28 cellular contexts compared by ENCODE assay signal in the genomic region with DNA sequence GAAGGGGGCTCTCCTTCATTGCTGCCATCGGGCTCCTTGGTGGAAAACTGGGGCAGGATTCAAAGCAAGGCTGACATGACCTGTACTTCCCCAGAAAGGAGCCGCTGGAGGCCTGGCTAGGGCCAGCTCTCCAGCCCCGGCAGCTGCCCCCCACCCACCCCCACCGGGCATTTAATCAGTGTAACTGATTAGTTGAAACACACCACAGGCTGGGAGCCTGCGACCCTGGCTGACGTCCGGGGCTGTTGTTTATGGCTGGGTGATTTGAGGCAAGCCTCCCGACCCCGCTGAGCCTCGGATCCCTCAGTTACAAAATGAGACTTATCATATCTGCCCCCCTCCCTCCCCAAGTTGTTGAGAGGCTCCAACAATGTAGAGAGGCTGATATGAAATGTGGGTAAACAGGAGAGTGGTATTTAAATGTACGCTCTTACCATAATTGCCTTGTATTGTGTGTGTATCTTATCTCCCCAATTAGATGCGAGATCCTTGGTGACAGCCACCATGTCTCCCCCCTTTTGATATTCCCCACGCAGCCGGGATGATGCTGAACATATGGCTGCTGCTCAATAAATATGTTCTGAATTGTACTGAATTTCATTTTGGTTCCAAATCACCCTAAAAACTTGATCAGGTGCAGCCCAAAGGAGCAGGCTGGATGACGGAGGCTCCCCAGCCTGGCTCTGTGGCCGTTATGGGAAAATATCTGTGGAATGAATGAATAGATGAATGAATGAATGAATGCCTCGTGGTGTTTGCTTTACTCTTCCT. TPM values are rescaled to one million over a fixed set of nuclear protein-coding genes. Genes with fewer than 3 reads are reported as not detected.
A peak's percentile ranks its signal among the peaks of the same experiment; 100 is the strongest.
DNase-seq lines count a peak whose midpoint lies in the region; ATAC-seq, FAIRE-seq and TF ChIP-seq lines count a peak whose summit lies in the region.
"Had no signal": no experiment of that assay in that cellular context is flagged by ENCODE, and none has a peak within 500 bp of the region (broad histone marks: within the 10 kb centered on the region; RNA-seq: fewer than 3 reads in every experiment).

No MANE protein-coding gene starts in this region.

- no peak overlapping the region for H2AK5ac ChIP-seq in mesendoderm (ENCODE audit: low read length)

- H4K8ac ChIP-seq in mesendoderm (ENCODE audit: low read depth, low read length), result no peak overlapping the region

- H3K4me3 ChIP-seq in HepG2 (replicated peaks in 1 of 3; ENCODE audit: insufficient read depth in 1 of 3, low read depth in 2 of 3, low read length in 3 of 3), result no peak overlapping the region
- no peak overlapping the region for H3K4me3 ChIP-seq in right lobe of liver
- no peak overlapping the region for H3K4me3 ChIP-seq in RWPE2 (ENCODE audit: severe bottlenecking)
- H3K4me3 ChIP-seq in mesendoderm (ENCODE audit: low read length), result no peak overlapping the region
- H3K4me3 ChIP-seq: BLaER1 treated with 17β-estradiol and CSF1 and Interleukin-3, amounts not matched to agents 10 nM and 100 nM; hepatocyte; SJCRH30; spleen had no signal

- H3K4ac ChIP-seq in mesendoderm (ENCODE audit: low read depth, low read length), result no peak overlapping the region

- H3K18ac ChIP-seq in mesendoderm (ENCODE audit: low read length), result no peak overlapping the region

- no peaks in the 10 kb centered on the region; the same call in 1 of the 2 replicates for H3K9me3 ChIP-seq in HepG2 (ENCODE audit: low read length)
- no peaks in the 10 kb centered on the region for H3K9me3 ChIP-seq in right lobe of liver
- no peaks in the 10 kb centered on the region for H3K9me3 ChIP-seq in RWPE2 (ENCODE audit: severe bottlenecking)
- H3K9me3 ChIP-seq: BLaER1 treated with 17β-estradiol and CSF1 and Interleukin-3, amounts not matched to agents 10 nM and 100 nM; SJCRH30; spleen had no signal

- H3K9ac ChIP-seq in HepG2 (ENCODE audit: insufficient read depth, low read depth, low read length) (no peak overlapping the region), mesendoderm (ENCODE audit: low read length) (no peak overlapping the region)
- H3K9ac ChIP-seq: BLaER1 treated with 17β-estradiol and CSF1 and Interleukin-3, amounts not matched to agents 10 nM and 100 nM had no signal

- H3K27me3 ChIP-seq in HepG2 (ENCODE audit: control insufficient read depth in 1 of 2, insufficient read depth in 2 of 2, low read length in 2 of 2), result peaks cover 6 to 70% of the 10 kb centered on the region in 2 experiments
- peaks cover 0 to 7% of the 10 kb centered on the region in 2 donors for H3K27me3 ChIP-seq in right lobe of liver
- no peaks in the 10 kb centered on the region for H3K27me3 ChIP-seq in RWPE2 (ENCODE audit: insufficient read depth, poor library complexity, severe bottlenecking)
- H3K27me3 ChIP-seq in mesendoderm (ENCODE audit: insufficient read depth, low read length, poor library complexity), result no peaks in the 10 kb centered on the region
- H3K27me3 ChIP-seq: BLaER1 treated with 17β-estradiol and CSF1 and Interleukin-3, amounts not matched to agents 10 nM and 100 nM had no signal

- no peak for TF ChIP-seq POLR2A in HepG2 (IDR thresholded peaks at IDR 0.05; ENCODE audit: insufficient read depth in 1 of 2, low read depth in 2 of 2, low read length in 2 of 2)
- no peak for TF ChIP-seq POLR2A in right lobe of liver (IDR thresholded peaks at IDR 0.05)

- H2BK120ac ChIP-seq in mesendoderm (ENCODE audit: low read depth, low read length), result no peak overlapping the region

- TF ChIP-seq EP300 in HepG2 (IDR thresholded peaks at IDR 0.05; ENCODE audit: low read depth in 2 of 2, low read length in 2 of 2) (no peak), HepG2 (CRISPR knock-in tag; IDR thresholded peaks at IDR 0.05; ENCODE audit: borderline replicate concordance) (no peak)

- 12% methylated on average over 17 of the region's 17 CpGs for WGBS in HepG2 (ENCODE audit: low lambda C conversion rate)
- WGBS in right lobe of liver (ENCODE audit: insufficient coverage, low coverage, low lambda C conversion rate, missing lambda C conversion rate), result 21% methylated on average over 10 of the region's 17 CpGs
- no CpG with 5 or more reads among the region's 17 CpGs for WGBS in mesendoderm (ENCODE audit: extremely low coverage, insufficient coverage, low lambda C conversion rate)

- BruUV-seq in HepG2 (replicated peaks; lab: Mats Ljungman, UMichigan), result no TSS peak

- peak overlapping the region; percentile 62 for H3K56ac ChIP-seq in mesendoderm (ENCODE audit: low read length)

- POLR2A ChIA-PET in HepG2 (lab: Yijun Ruan, JAX), result no interaction called here

- H2BK15ac ChIP-seq in mesendoderm (replicated peaks; ENCODE audit: low read depth), result no peak overlapping the region

- H3K36me3 ChIP-seq in HepG2 (replicated peaks in 1 of 2; ENCODE audit: control insufficient read depth in 1 of 2, insufficient read depth in 2 of 2, low read length in 2 of 2) (no peaks in the 10 kb centered on the region), right lobe of liver (no peaks in the 10 kb centered on the region), RWPE2 (ENCODE audit: low read depth) (no peaks in the 10 kb centered on the region), mesendoderm (ENCODE audit: control insufficient read depth, insufficient read depth, low read length) (no peaks in the 10 kb centered on the region)
- H3K36me3 ChIP-seq: BLaER1 treated with 17β-estradiol and CSF1 and Interleukin-3, amounts not matched to agents 10 nM and 100 nM; SJCRH30; spleen had no signal

- H3K4me1 ChIP-seq in HepG2 (ENCODE audit: insufficient read depth, low read length), result no peaks in the 10 kb centered on the region
- H3K4me1 ChIP-seq in right lobe of liver, result no peaks in the 10 kb centered on the region
- peaks cover 20% of the 10 kb centered on the region for H3K4me1 ChIP-seq in RWPE2 (ENCODE audit: insufficient read depth, poor library complexity, severe bottlenecking)
- peaks cover 3% of the 10 kb centered on the region for H3K4me1 ChIP-seq in mesendoderm (ENCODE audit: control insufficient read depth, low read depth, low read length)
- H3K4me1 ChIP-seq: spleen had no signal

- in situ Hi-C loops in HepG2 (cut with HindIII; ENCODE audit: extremely low pct_ligation_motif_present, low pct_unique_long_range_greater_than_20kb), result no loop called here

- H3K79me2 ChIP-seq in HepG2 (ENCODE audit: insufficient read depth, low read length) (no peaks in the 10 kb centered on the region), mesendoderm (ENCODE audit: control insufficient read depth, insufficient read depth, low read length) (no peaks in the 10 kb centered on the region)
- H3K79me2 ChIP-seq: hepatocyte had no signal

- H2BK5ac ChIP-seq in mesendoderm (ENCODE audit: low read length), result no peak overlapping the region

- no peak overlapping the region for H4K5ac ChIP-seq in mesendoderm (ENCODE audit: low read length)

- no peak for FAIRE-seq in HepG2 (lab: Jason Lieb, UNC)
- FAIRE-seq: H1 had no signal

- H3K23ac ChIP-seq in mesendoderm (ENCODE audit: low read length), result no peak overlapping the region

- H3K27ac ChIP-seq in HepG2 (ENCODE audit: extremely low read length, insufficient read depth, low read length) (no peak overlapping the region), right lobe of liver (no peak overlapping the region), RWPE2 (ENCODE audit: poor library complexity, severe bottlenecking) (no peak overlapping the region), mesendoderm (ENCODE audit: low read depth, low read length) (no peak overlapping the region)
- H3K27ac ChIP-seq: BLaER1 treated with 17β-estradiol and CSF1 and Interleukin-3, amounts not matched to agents 10 nM and 100 nM; hepatocyte; SJCRH30; spleen had no signal

- H4K20me1 ChIP-seq in HepG2 (ENCODE audit: insufficient read depth, low read length), result no peaks in the 10 kb centered on the region
- H4K20me1 ChIP-seq: BLaER1 treated with 17β-estradiol and CSF1 and Interleukin-3, amounts not matched to agents 10 nM and 100 nM had no signal

- H3K79me1 ChIP-seq in mesendoderm (ENCODE audit: low read length), result no peaks in the 10 kb centered on the region

- intact Hi-C loops in HepG2 (cut with micrococcal nuclease; ENCODE audit: unreplicated experiment) (no loop called here), right lobe of liver (cut with DNase I) (no loop called here)

- DNase-seq in HepG2 (ENCODE audit: low spot score) (no peak), right lobe of liver (no peak), RWPE2 (ENCODE audit: low spot score) (peak; percentile 42), mesendoderm (peak; percentile 31), GM20000 (ENCODE audit: low spot score) (no peak)
- no peak for DNase-seq in activated T-cell treated with anti-CD3 and anti-CD28 coated beads, Interleukin-2, amount 50 U/mL, for 1 hour
- DNase-seq: ACHN; activated CD4-positive, alpha-beta T cell treated with anti-CD3 and anti-CD28 coated beads, Interleukin-2, amount 10 ng/mL, durations not matched to agents 7 days and 5 days; activated CD8-positive, alpha-beta memory T cell treated with anti-CD3 and anti-CD28 coated beads, Interleukin-2, amount 50 U/mL, for 4 hours; activated naive CD8-positive, alpha-beta T cell treated with anti-CD3 and anti-CD28 coated beads, Interleukin-2, amount 10 ng/mL, durations not matched to agents 7 days and 5 days; effector CD8-positive, alpha-beta T cell; foreskin melanocyte; immature natural killer cell; left ventricle myocardium superior; NCI-H1694; NCI-H2227 treated with DMSO at 0.1 percent for 48 hours; SJCRH30; spleen; stimulated activated CD4-positive, alpha-beta T cell treated with anti-CD3 and anti-CD28 coated beads, Interleukin-4, amount 100 ng/mL, for 24 hours; stimulated activated naive CD8-positive, alpha-beta T cell treated with anti-CD3 and anti-CD28 coated beads, Interleukin-15, amount 100 ng/mL, for 72 hours; T-helper 17 cell; trophoblast cell had no signal

- no peak for TF ChIP-seq CTCF in HepG2 (CRISPR knock-in tag; IDR thresholded peaks at IDR 0.05)
- TF ChIP-seq CTCF in right lobe of liver (IDR thresholded peaks at IDR 0.05), result no peak
- TF ChIP-seq CTCF in RWPE2 (IDR thresholded peaks at IDR 0.05; ENCODE audit: poor library complexity, severe bottlenecking), result no peak
- no peak for TF ChIP-seq CTCF in GM20000 (IDR thresholded peaks at IDR 0.05; ENCODE audit: extremely low read depth, missing control alignments)

- TF ChIP-seq RAD21 in HepG2 (CRISPR knock-in tag; IDR thresholded peaks at IDR 0.05), result no peak

- CTCF ChIA-PET in HepG2 (lab: Yijun Ruan, JAX; ENCODE audit: low intra/inter-chr PET ratio, low total read pairs), result no interaction called here

- ATAC-seq in HepG2 (no peak), right lobe of liver (no peak), RWPE2 (ENCODE audit: low read depth) (no peak), HG03442 (IDR thresholded peaks at IDR 0.05; ENCODE audit: unreplicated experiment) (no peak), HG03097 (IDR thresholded peaks at IDR 0.05; ENCODE audit: low FRiP score, unreplicated experiment) (no peak)
- ATAC-seq: left ventricle myocardium superior; stimulated activated naive CD8-positive, alpha-beta T cell treated with anti-CD3 and anti-CD28 coated beads, Interleukin-15, amount 100 ng/mL, for 72 hours; T-helper 17 cell had no signal

- H3K4me2 ChIP-seq in HepG2 (ENCODE audit: low read depth, low read length), result no peak overlapping the region
- no peak overlapping the region for H3K4me2 ChIP-seq in mesendoderm (ENCODE audit: low read length)
- H3K4me2 ChIP-seq: BLaER1 treated with 17β-estradiol and CSF1 and Interleukin-3, amounts not matched to agents 10 nM and 100 nM; hepatocyte had no signal

- H2AFZ ChIP-seq in HepG2 (ENCODE audit: low read length), result no peak overlapping the region
- H2AFZ ChIP-seq: hepatocyte had no signal

RNA-seq across cellular contexts. Expression of gene APCDD1L, which starts 31.7 kb away (rescaled TPM):
- total RNA-seq in HepG2 (2016; rRNA removed; fragmentation: Illumina TruSeq; extraction: Trizol), result not detected in 2 replicates
- total RNA-seq in HepG2 (2016; cell fraction: cytosol; rRNA removed; fragmentation: Illumina TruSeq; extraction: Trizol; ENCODE audit: low read depth), result not detected in 2 replicates
- not detected in 2 replicates for total RNA-seq in HepG2 (2016; cell fraction: insoluble cytoplasmic fraction; rRNA removed; fragmentation: Illumina TruSeq; extraction: Trizol)
- not detected in 2 replicates for total RNA-seq in HepG2 (2016; cell fraction: membrane; rRNA removed; fragmentation: Illumina TruSeq; extraction: Trizol)
- total RNA-seq in HepG2 (2016; cell fraction: nucleus; rRNA removed; fragmentation: Illumina TruSeq; extraction: Trizol), result not detected in 2 replicates
- not detected in 2 replicates for polyA plus RNA-seq in HepG2 (2011; rRNA removed)
- polyA plus RNA-seq in HepG2 (2011; cell fraction: cytosol; rRNA removed), result not detected in 2 replicates
- polyA plus RNA-seq in HepG2 (2011; cell fraction: nucleus; rRNA removed), result not detected in 2 replicates
- not detected in 2 replicates for polyA plus RNA-seq in HepG2 (2012)
- polyA plus RNA-seq in HepG2 (2016; cell fraction: cytosol; fragmentation: Illumina TruSeq; extraction: Trizol; ENCODE audit: low read depth), result not detected in 2 replicates
- polyA plus RNA-seq in HepG2 (2016; cell fraction: insoluble cytoplasmic fraction; fragmentation: Illumina TruSeq; extraction: Trizol; ENCODE audit: low read depth), result not detected in 2 replicates
- polyA plus RNA-seq in HepG2 (2016; cell fraction: membrane; fragmentation: Illumina TruSeq; extraction: Trizol; ENCODE audit: low read depth), result not detected in 2 replicates
- polyA plus RNA-seq in HepG2 (2016; cell fraction: nucleus; fragmentation: Illumina TruSeq; extraction: Trizol; ENCODE audit: insufficient read depth, low read depth), result not detected in 2 replicates
- polyA minus RNA-seq in HepG2 (2011; rRNA and poly(A)+ RNA removed; ENCODE audit: low replicate concordance), result 0.09 TPM in 1 of 2 replicates, not detected in the other
- polyA minus RNA-seq in HepG2 (2011; cell fraction: cytosol; rRNA and poly(A)+ RNA removed), result not detected in 2 replicates
- polyA minus RNA-seq in HepG2 (2011; cell fraction: nucleus; rRNA and poly(A)+ RNA removed), result not detected in 2 replicates
- under 1 TPM in 1 of 6 experiments, not detected in 5; 0.04 TPM for total RNA-seq in right lobe of liver
- 0.39 TPM for polyA plus RNA-seq in mesendoderm (2013, experiment 1 of 2)
- 0.53 TPM for polyA plus RNA-seq in mesendoderm (2013, experiment 2 of 2)
- total RNA-seq: activated CD4-positive, alpha-beta T cell treated with anti-CD3 and anti-CD28 coated beads, Interleukin-2, amount 10 ng/mL, durations not matched to agents 7 days and 5 days; activated naive CD8-positive, alpha-beta T cell treated with anti-CD3 and anti-CD28 coated beads, Interleukin-2, amount 10 ng/mL, durations not matched to agents 7 days and 5 days; mononuclear cell; SJCRH30; T-helper 17 cell had no signal
- polyA plus RNA-seq: hepatocyte, immature natural killer cell had no signal

Comparison
In these comparisons a context has a peak if more than half of its experiments do, and no peak if none do; other contexts are left out.
1. DNase-seq: peak in RWPE2 (single experiment) and mesendoderm (single experiment); none in HepG2 (single experiment), right lobe of liver (0 of 3), activated T-cell treated with anti-CD3 and anti-CD28 coated beads, Interleukin-2, amount 50 U/mL, for 1 hour (single experiment) and GM20000 (single experiment).